17 cellular contexts compared by ENCODE assay signal in genomic region chr9:137807721-137808703, GRCh38.
DNase-seq lines count a peak whose midpoint lies in the region; ATAC-seq, FAIRE-seq and TF ChIP-seq lines count a peak whose summit lies in the region.
"Had no signal": no experiment of that assay in that cellular context is flagged by ENCODE, and none has a peak within 500 bp of the region (broad histone marks: within the 10 kb centered on the region; RNA-seq: fewer than 3 reads in every experiment).

No MANE protein-coding gene starts in this region.

- no peaks in the 10 kb centered on the region for H3K27me3 Mint-ChIP-seq in activated CD4-positive, alpha-beta T cell treated with anti-CD3 and anti-CD28 coated beads, Interleukin-2, amount 10 ng/mL, durations not matched to agents 7 days and 5 days
- no peaks in the 10 kb centered on the region for H3K27me3 Mint-ChIP-seq in naive thymus-derived CD8-positive, alpha-beta T cell
- H3K27me3 Mint-ChIP-seq: activated naive CD8-positive, alpha-beta T cell treated with anti-CD3 and anti-CD28 coated beads for 36 hours had no signal

- H3K27ac ChIP-seq in caudate nucleus (ENCODE audit: low read depth, low read length): no peak overlapping the region
- H3K27ac ChIP-seq: body of pancreas, coronary artery, right atrium auricular region had no signal

- peak overlapping the region; percentile 28 for H3K4me3 ChIP-seq in Jurkat, Clone E6-1 (ENCODE audit: low read length)
- no peak overlapping the region for H3K4me3 ChIP-seq in bronchial epithelial cell (ENCODE audit: low read depth, low read length)
- H3K4me3 ChIP-seq: body of pancreas, coronary artery, right atrium auricular region had no signal

- peak overlapping the region; percentile 69 for H3K27ac Mint-ChIP-seq in activated CD4-positive, alpha-beta T cell treated with anti-CD3 and anti-CD28 coated beads, Interleukin-2, amount 10 ng/mL, durations not matched to agents 7 days and 5 days
- peak overlapping the region; percentile 15 to 80 (median 48) for H3K27ac Mint-ChIP-seq in naive thymus-derived CD8-positive, alpha-beta T cell
- H3K27ac Mint-ChIP-seq: activated naive CD8-positive, alpha-beta T cell treated with anti-CD3 and anti-CD28 coated beads for 36 hours had no signal

- H3K4me3 Mint-ChIP-seq in activated CD4-positive, alpha-beta T cell treated with anti-CD3 and anti-CD28 coated beads, Interleukin-2, amount 10 ng/mL, durations not matched to agents 7 days and 5 days: no peak overlapping the region
- H3K4me3 Mint-ChIP-seq in naive thymus-derived CD8-positive, alpha-beta T cell: peak overlapping the region in 3 of 10 donors; percentile 2 to 41 (median 12)
- H3K4me3 Mint-ChIP-seq: activated naive CD8-positive, alpha-beta T cell treated with anti-CD3 and anti-CD28 coated beads for 36 hours; activated T-cell treated with anti-CD3 and anti-CD28 coated beads, Interleukin-2, amount 50 U/mL, for 4 hours had no signal

- H3K36me3 ChIP-seq in bronchial epithelial cell (ENCODE audit: control insufficient read depth, insufficient read depth, low read length): peaks cover 4% of the 10 kb centered on the region

- peak; percentile 28 for FAIRE-seq in bronchial epithelial cell (lab: Jason Lieb, UNC)
- FAIRE-seq: TTC549 had no signal

- H3K9me3 Mint-ChIP-seq in activated CD4-positive, alpha-beta T cell treated with anti-CD3 and anti-CD28 coated beads, Interleukin-2, amount 10 ng/mL, durations not matched to agents 7 days and 5 days: no peaks in the 10 kb centered on the region
- H3K9me3 Mint-ChIP-seq in naive thymus-derived CD8-positive, alpha-beta T cell: no peaks in the 10 kb centered on the region
- H3K9me3 Mint-ChIP-seq: activated naive CD8-positive, alpha-beta T cell treated with anti-CD3 and anti-CD28 coated beads for 36 hours; activated T-cell treated with anti-CD3 and anti-CD28 coated beads, Interleukin-2, amount 50 U/mL, for 4 hours had no signal

- DNase-seq in activated CD4-positive, alpha-beta T cell treated with anti-CD3 and anti-CD28 coated beads, Interleukin-2, amount 10 ng/mL, durations not matched to agents 7 days and 5 days: peak; percentile 32
- DNase-seq in activated CD4-positive, alpha-beta T cell treated with anti-CD3 and anti-CD28 coated beads for 1 hour: no peak
- peak; percentile 94 for DNase-seq in Jurkat, Clone E6-1 (ENCODE audit: low read depth, low spot score)
- DNase-seq in bronchial epithelial cell (ENCODE audit: low read depth) (no peak), NCI-H226 (no peak), caudate nucleus (lab: John Stamatoyannopoulos, UW) (no peak)
- peak in 3 of 10 donors; percentile 7 to 26 (median 21) for DNase-seq in naive thymus-derived CD8-positive, alpha-beta T cell
- no peak for DNase-seq in NK-92 treated with Interleukin-12 subunit alpha and Interleukin-12 subunit beta, amount 100 ng/mL, for 24 hours (lab: John Stamatoyannopoulos, UW)
- DNase-seq: activated naive CD8-positive, alpha-beta T cell treated with anti-CD3 and anti-CD28 coated beads for 36 hours; activated T-cell treated with anti-CD3 and anti-CD28 coated beads, Interleukin-2, amount 50 U/mL, for 4 hours; body of pancreas; NCI-H1417; NCI-H2107; NCI-H526 had no signal

- CTCF ChIA-PET in activated CD4-positive, alpha-beta T cell treated with anti-CD3 and anti-CD28 coated beads, Interleukin-2, amount 10 ng/mL, durations not matched to agents 7 days and 5 days (lab: Charles Lee): interaction anchor here (0.7 kb wide), 1 partner anchor 31 kb away, joined by 3 read pairs; no protein-coding TSS in a partner anchor

- peaks cover 43% of the 10 kb centered on the region for H3K36me3 Mint-ChIP-seq in activated CD4-positive, alpha-beta T cell treated with anti-CD3 and anti-CD28 coated beads, Interleukin-2, amount 10 ng/mL, durations not matched to agents 7 days and 5 days (ENCODE audit: low read depth)
- peaks cover 0 to 57% (median 17%) of the 10 kb centered on the region in 3 donors for H3K36me3 Mint-ChIP-seq in naive thymus-derived CD8-positive, alpha-beta T cell

- POLR2A ChIA-PET in activated CD4-positive, alpha-beta T cell treated with anti-CD3 and anti-CD28 coated beads, Interleukin-2, amount 10 ng/mL, durations not matched to agents 7 days and 5 days (lab: Charles Lee): no interaction called here
- POLR2A ChIA-PET in naive thymus-derived CD8-positive, alpha-beta T cell (lab: Charles Lee): interaction anchor here (0.5 kb wide), 1 partner anchor 161 kb away, joined by 3 read pairs; no protein-coding TSS in a partner anchor

- peak in 1 of 2 donors; percentile 77 for ATAC-seq in naive thymus-derived CD8-positive, alpha-beta T cell
- ATAC-seq: body of pancreas had no signal

- TF ChIP-seq CTCF in bronchial epithelial cell (IDR thresholded peaks at IDR 0.05; ENCODE audit: insufficient read depth, low read length, severe bottlenecking): no peak

- no peaks in the 10 kb centered on the region for H3K27me3 ChIP-seq in bronchial epithelial cell (ENCODE audit: control insufficient read depth, insufficient read depth, low read length)
- H3K27me3 ChIP-seq: body of pancreas, right atrium auricular region had no signal

- H3K4me1 Mint-ChIP-seq in activated CD4-positive, alpha-beta T cell treated with anti-CD3 and anti-CD28 coated beads, Interleukin-2, amount 10 ng/mL, durations not matched to agents 7 days and 5 days: peaks cover 14% of the 10 kb centered on the region
- peaks cover 7 to 21% (median 18%) of the 10 kb centered on the region in 4 donors for H3K4me1 Mint-ChIP-seq in naive thymus-derived CD8-positive, alpha-beta T cell

Comparison
In these comparisons a context has a peak if more than half of its experiments do, and no peak if none do; other contexts are left out.
1. DNase-seq: peak in activated CD4-positive, alpha-beta T cell treated with anti-CD3 and anti-CD28 coated beads, Interleukin-2, amount 10 ng/mL, durations not matched to agents 7 days and 5 days (single experiment) and Jurkat, Clone E6-1 (single experiment); none in activated CD4-positive, alpha-beta T cell treated with anti-CD3 and anti-CD28 coated beads for 1 hour (single experiment), bronchial epithelial cell (single experiment), NCI-H226 (single experiment), caudate nucleus (0 of 61) and NK-92 treated with Interleukin-12 subunit alpha and Interleukin-12 subunit beta, amount 100 ng/mL, for 24 hours (single experiment).